ENCODE assay signal across 15 cellular contexts in the genomic region with DNA sequence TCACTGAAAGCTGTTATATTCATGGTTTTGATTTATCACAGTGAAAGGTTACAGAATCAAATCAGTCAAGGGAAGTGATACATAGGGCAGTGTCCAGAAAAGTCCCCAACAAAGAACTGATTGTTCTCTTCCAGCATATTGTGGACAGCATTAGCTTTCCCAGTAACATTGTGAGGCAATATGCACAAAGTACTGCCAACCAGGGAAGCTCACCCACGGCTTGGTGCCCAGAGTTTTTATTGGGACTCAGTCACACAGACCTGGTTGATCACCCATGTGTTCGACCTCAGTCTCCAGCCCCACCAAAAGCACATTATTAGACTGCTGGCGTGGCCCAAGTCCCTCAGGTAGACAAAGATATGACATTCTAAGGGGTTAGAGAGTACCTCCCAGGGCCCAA.
DNase-seq lines count a peak whose midpoint lies in the region; ATAC-seq and TF ChIP-seq lines count a peak whose summit lies in the region.
"Had no signal": no experiment of that assay in that cellular context is flagged by ENCODE, and none has a peak within 500 bp of the region (broad histone marks: within the 10 kb centered on the region; RNA-seq: fewer than 3 reads in every experiment).

No MANE protein-coding gene starts in this region.

- TF ChIP-seq CTCF in adrenal gland (IDR thresholded peaks at IDR 0.05), result no peak

- H3K27me3 ChIP-seq in adrenal gland, result no peaks in the 10 kb centered on the region

- no peak overlapping the region for H3K27ac ChIP-seq in adrenal gland
- H3K27ac ChIP-seq: lower lobe of right lung had no signal

- H3K9me3 ChIP-seq in adrenal gland (replicated peaks in 1 of 3), result no peaks in the 10 kb centered on the region
- H3K9me3 ChIP-seq: lower lobe of right lung, SK-N-SH had no signal

- no peak overlapping the region for H3K4me3 ChIP-seq in adrenal gland
- H3K4me3 ChIP-seq: K562, lower lobe of right lung had no signal

- 60 to 77% (median 74%) methylated on average over 3 of the region's 3 CpGs for WGBS in adrenal gland, 4 donors

- peak; percentile 27 for DNase-seq in epidermal melanocyte (ENCODE audit: insufficient read length, low spot score)
- DNase-seq in renal cortical epithelial cell (ENCODE audit: low read depth), result peak; percentile 71
- no peak for DNase-seq in adrenal gland
- DNase-seq: activated CD8-positive, alpha-beta T cell treated with anti-CD3 and anti-CD28 coated beads for 36 hours; aorta; dermis blood vessel endothelial cell; lower lobe of right lung; SK-N-SH; stimulated activated naive CD4-positive, alpha-beta T cell had no signal

- no peaks in the 10 kb centered on the region for H3K36me3 ChIP-seq in adrenal gland (replicated peaks in 1 of 2)
- H3K36me3 ChIP-seq: lower lobe of right lung had no signal

- ATAC-seq in GM18508 (IDR thresholded peaks at IDR 0.05; ENCODE audit: insufficient read depth, unreplicated experiment) (peak; percentile 53), HG02870 (IDR thresholded peaks at IDR 0.05; ENCODE audit: unreplicated experiment) (peak; percentile 76), HG03520 (IDR thresholded peaks at IDR 0.05; ENCODE audit: unreplicated experiment) (no peak), GM19467 (IDR thresholded peaks at IDR 0.05; ENCODE audit: unreplicated experiment) (no peak), GM21528 (IDR thresholded peaks at IDR 0.05; ENCODE audit: low FRiP score, unreplicated experiment) (no peak)
- ATAC-seq: activated CD8-positive, alpha-beta T cell treated with anti-CD3 and anti-CD28 coated beads for 36 hours; lower lobe of right lung had no signal

- intact Hi-C loops in adrenal gland (cut with DNase I), result no loop called here

- no peaks in the 10 kb centered on the region for H3K4me1 ChIP-seq in adrenal gland (replicated peaks in 1 of 2)

- no peak for TF ChIP-seq POLR2A in adrenal gland (IDR thresholded peaks at IDR 0.05)

Comparison
In these comparisons a context has a peak if more than half of its experiments do, and no peak if none do; other contexts are left out.
1. ATAC-seq: peak in GM18508 (single experiment) and HG02870 (single experiment); none in HG03520 (single experiment), GM19467 (single experiment) and GM21528 (single experiment).
2. DNase-seq: peak in epidermal melanocyte (single experiment) and renal cortical epithelial cell (single experiment); none in adrenal gland (0 of 7).